ENCODE assay signal across 14 cellular contexts in the genomic region with DNA sequence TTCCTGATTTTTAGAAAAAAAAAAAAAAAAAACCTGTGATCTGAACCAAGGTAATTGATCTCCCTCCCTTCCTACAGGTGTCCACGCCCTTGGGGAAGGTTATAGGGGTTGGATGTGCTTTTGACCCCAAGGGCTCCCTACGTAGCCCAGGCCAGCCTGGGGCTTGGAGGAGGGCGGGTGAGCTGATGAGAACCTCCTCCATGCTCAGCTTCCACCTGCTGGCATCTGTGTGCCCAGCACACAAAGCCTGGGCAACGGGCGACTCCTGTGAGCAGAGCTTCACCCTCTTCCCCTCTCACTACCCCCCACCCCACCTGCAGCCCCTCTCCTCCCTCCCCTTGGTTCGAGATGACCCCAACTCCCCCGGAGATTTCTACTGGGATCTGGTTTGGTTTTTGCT. TPM values are rescaled to one million over a fixed set of nuclear protein-coding genes. Genes with fewer than 3 reads are reported as not detected.
DNase-seq lines count a peak whose midpoint lies in the region; ATAC-seq and TF ChIP-seq lines count a peak whose summit lies in the region.
"Had no signal": no experiment of that assay in that cellular context is flagged by ENCODE, and none has a peak within 500 bp of the region (broad histone marks: within the 10 kb centered on the region; RNA-seq: fewer than 3 reads in every experiment).

No MANE protein-coding gene starts in this region.

- TF ChIP-seq CTCF in colonic mucosa (IDR thresholded peaks at IDR 0.05) = no peak

- no peak overlapping the region for H3K27ac Mint-ChIP-seq in activated T-helper 17 cell treated with anti-CD3 and anti-CD28 coated beads, Interleukin-2, amount 50 U/mL, for 72 hours
- H3K27ac Mint-ChIP-seq: CD8-positive, alpha-beta T cell; H9 had no signal

- no peak overlapping the region for H3K9ac ChIP-seq in colonic mucosa (ENCODE audit: low read depth in 2 of 2, low read length in 2 of 2)

- intact Hi-C loops in Right ventricle myocardium inferior (cut with DNase I) = no loop called here
- intact Hi-C loops in left cardiac atrium (cut with DNase I) = no loop called here
- intact Hi-C loops in posterior vena cava (cut with DNase I) = no loop called here
- intact Hi-C loops in colonic mucosa (cut with DNase I) = no loop called here

- H3K9me3 Mint-ChIP-seq in activated T-helper 17 cell treated with anti-CD3 and anti-CD28 coated beads, Interleukin-2, amount 50 U/mL, for 72 hours = no peaks in the 10 kb centered on the region
- H3K9me3 Mint-ChIP-seq: CD8-positive, alpha-beta T cell had no signal

- no peaks in the 10 kb centered on the region for H3K36me3 ChIP-seq in colonic mucosa

- H3K4me1 Mint-ChIP-seq in activated T-helper 17 cell treated with anti-CD3 and anti-CD28 coated beads, Interleukin-2, amount 50 U/mL, for 72 hours = peaks cover 10% of the 10 kb centered on the region

- peaks cover 9% of the 10 kb centered on the region for H3K27me3 ChIP-seq in colonic mucosa

- H3K9me3 ChIP-seq in colonic mucosa = no peaks in the 10 kb centered on the region

- no peak overlapping the region for H3K27ac ChIP-seq in colonic mucosa

- H3K27me3 Mint-ChIP-seq in activated T-helper 17 cell treated with anti-CD3 and anti-CD28 coated beads, Interleukin-2, amount 50 U/mL, for 72 hours = peaks cover 10% of the 10 kb centered on the region

- no peak overlapping the region for H3K4me3 ChIP-seq in colonic mucosa

- DNase-seq in Right ventricle myocardium inferior (ENCODE audit: missing footprints) = peak; percentile 67
- DNase-seq in left cardiac atrium = no peak
- peak; percentile 60 for DNase-seq in posterior vena cava (ENCODE audit: low spot score)
- no peak for DNase-seq in colonic mucosa
- DNase-seq in NCI-H510A (lab: John Stamatoyannopoulos, UW) = no peak
- no peak for DNase-seq in hypothalamus (lab: John Stamatoyannopoulos, UW)
- DNase-seq: CD8-positive, alpha-beta T cell; H9; KBM-7; MV-4-11; NCI-H1694 treated with DMSO at 0.1 percent for 48 hours; NCI-H510A treated with DMSO at 0.1 percent for 48 hours; NCI-H82 had no signal

- peaks cover 6% of the 10 kb centered on the region for H3K4me1 ChIP-seq in colonic mucosa

- no peaks in the 10 kb centered on the region for H3K36me3 Mint-ChIP-seq in activated T-helper 17 cell treated with anti-CD3 and anti-CD28 coated beads, Interleukin-2, amount 50 U/mL, for 72 hours (ENCODE audit: low read depth)
- H3K36me3 Mint-ChIP-seq: CD8-positive, alpha-beta T cell had no signal

- ATAC-seq in Right ventricle myocardium inferior (no peak), left cardiac atrium (no peak)
- no peak for ATAC-seq in activated T-helper 17 cell treated with anti-CD3 and anti-CD28 coated beads, Interleukin-2, amount 50 U/mL, for 72 hours (replicated peaks)
- ATAC-seq: CD8-positive, alpha-beta T cell had no signal

- H3K4me3 Mint-ChIP-seq in activated T-helper 17 cell treated with anti-CD3 and anti-CD28 coated beads, Interleukin-2, amount 50 U/mL, for 72 hours = peak overlapping the region; percentile 13
- H3K4me3 Mint-ChIP-seq: CD8-positive, alpha-beta T cell; H9 had no signal

RNA-seq across cellular contexts. Expression of gene INF2, which starts 25.3 kb away (rescaled TPM):
- total RNA-seq in Right ventricle myocardium inferior = 31.1 TPM
- 10 to 100 TPM; 44.4 to 44.7 TPM for total RNA-seq in left cardiac atrium
- 10 to 100 TPM; 61.9 to 87.8 TPM for total RNA-seq in activated T-helper 17 cell treated with anti-CD3 and anti-CD28 coated beads, Interleukin-2, amount 50 U/mL, for 72 hours
- total RNA-seq in posterior vena cava = 10 to 100 TPM; 70.5 to 78.7 TPM
- total RNA-seq in colonic mucosa = 100 to 1,000 TPM; 162 to 264 TPM

RNA-seq across cellular contexts. Expression of gene TMEM179, which starts 59.5 kb away (rescaled TPM):
- total RNA-seq in Right ventricle myocardium inferior (not detected), left cardiac atrium (1 to 10 TPM in 1 of 2 donors, under 1 TPM in 1; 0.24 to 1.0 TPM), posterior vena cava (under 1 TPM in 1 of 2 donors, not detected in 1; 0.38 TPM), colonic mucosa (under 1 TPM in 1 of 2 donors, not detected in 1; 0.69 TPM)
- under 1 TPM in 1 of 2 donors, not detected in 1; 0.26 TPM for total RNA-seq in activated T-helper 17 cell treated with anti-CD3 and anti-CD28 coated beads, Interleukin-2, amount 50 U/mL, for 72 hours
- total RNA-seq: CD8-positive, alpha-beta T cell had no signal

RNA-seq across cellular contexts. Expression of gene ADSS1, which starts 59.9 kb away (rescaled TPM):
- total RNA-seq in Right ventricle myocardium inferior = 191 TPM
- total RNA-seq in left cardiac atrium = 100 to 1,000 TPM in 1 of 2 donors, 10 to 100 TPM in 1; 86.2 to 102 TPM
- 1 to 10 TPM in 1 of 2 donors, under 1 TPM in 1; 0.91 to 2.4 TPM for total RNA-seq in activated T-helper 17 cell treated with anti-CD3 and anti-CD28 coated beads, Interleukin-2, amount 50 U/mL, for 72 hours
- total RNA-seq in posterior vena cava = 10 to 100 TPM in 1 of 2 donors, 1 to 10 TPM in 1; 8.2 to 10.2 TPM
- 1 to 10 TPM; 3.5 to 4.0 TPM for total RNA-seq in colonic mucosa

Comparison
In these comparisons a context has a peak if more than half of its experiments do, and no peak if none do; other contexts are left out.
1. DNase-seq: peak in Right ventricle myocardium inferior (single experiment) and posterior vena cava (single experiment); none in left cardiac atrium (single experiment), colonic mucosa (single experiment), NCI-H510A (single experiment) and hypothalamus (0 of 51).
2. RNA of gene ADSS1, which starts 59.9 kb away (total RNA-seq): 191 TPM in Right ventricle myocardium inferior (single experiment) and 86.2 to 102 TPM in left cardiac atrium; 8.2 to 10.2 TPM in posterior vena cava, 3.5 to 4.0 TPM in colonic mucosa and 0.91 to 2.4 TPM in activated T-helper 17 cell treated with anti-CD3 and anti-CD28 coated beads, Interleukin-2, amount 50 U/mL, for 72 hours; every median in the first group is over 4 times any median in the second.